Comparison of ENCODE assay signal across 17 cellular contexts in genomic region chr2:200309296-200309846, GRCh38. TPM values are rescaled to one million over a fixed set of nuclear protein-coding genes. Genes with fewer than 3 reads are reported as not detected.
A peak's percentile ranks its signal among the peaks of the same experiment; 100 is the strongest.
DNase-seq lines count a peak whose midpoint lies in the region; ATAC-seq and TF ChIP-seq lines count a peak whose summit lies in the region.
"Had no signal": no experiment of that assay in that cellular context is flagged by ENCODE, and none has a peak within 500 bp of the region (broad histone marks: within the 10 kb centered on the region; RNA-seq: fewer than 3 reads in every experiment).

No MANE protein-coding gene starts in this region.

- H3K4me2 ChIP-seq in OCI-LY7 (ENCODE audit: low read length) = no peak overlapping the region

- H3K9me3 ChIP-seq in OCI-LY7 (ENCODE audit: low read length) (no peaks in the 10 kb centered on the region), endodermal cell (ENCODE audit: control insufficient read depth, low read length) (no peaks in the 10 kb centered on the region), mucosa of descending colon (no peaks in the 10 kb centered on the region)
- H3K9me3 ChIP-seq: gastroesophageal sphincter had no signal

- H3K4me3 Mint-ChIP-seq in endodermal cell = peak overlapping the region; percentile 73
- H3K4me3 Mint-ChIP-seq in mesothelial cell of epicardium = peak overlapping the region; percentile 79
- H3K4me3 Mint-ChIP-seq: activated naive CD8-positive, alpha-beta T cell treated with anti-CD3 and anti-CD28 coated beads for 36 hours; dendritic cell treated with granulocyte-macrophage colony-stimulating factor and Interleukin-4, amounts not matched to agents 40 ng/mL and 50 ng/mL, for 4 days; stimulated activated effector memory CD8-positive, alpha-beta T cell treated with anti-CD3 and anti-CD28 coated beads, Interleukin-12 subunit alpha, Interleukin-12 subunit beta, amount 100 ng/mL, for 72 hours had no signal

- CTCF ChIA-PET in OCI-LY7 (lab: Charles Lee; ENCODE audit: unreplicated experiment) = no interaction called here

- 90 to 100% methylated on average over 1 of the region's 1 CpG for WGBS in endodermal cell (ENCODE audit: insufficient coverage in 1 of 2, insufficient read length in 1 of 2), 2 experiments

- no peak overlapping the region for H2AFZ ChIP-seq in OCI-LY7 (ENCODE audit: low read length)
- H2AFZ ChIP-seq: parathyroid adenoma had no signal

- H4K20me1 ChIP-seq in OCI-LY7 (ENCODE audit: insufficient read depth, low read length) = no peaks in the 10 kb centered on the region

- no peak overlapping the region for H3K9ac ChIP-seq in endodermal cell (ENCODE audit: extremely low read depth, low read length, poor library complexity, severe bottlenecking)
- H3K9ac ChIP-seq: parathyroid adenoma had no signal

- H3K27ac ChIP-seq in OCI-LY7 (ENCODE audit: low read depth, low read length, poor library complexity, severe bottlenecking) (no peak overlapping the region), endodermal cell (ENCODE audit: low read depth, low read length) (no peak overlapping the region), caudate nucleus (ENCODE audit: low read depth, low read length) (no peak overlapping the region)
- H3K27ac ChIP-seq: parathyroid adenoma had no signal

- DNase-seq in AG10803 (ENCODE audit: low read depth) (no peak), OCI-LY7 (ENCODE audit: low spot score) (no peak), endodermal cell (no peak), mesothelial cell of epicardium (ENCODE audit: low spot score in 2 of 2, unreplicated experiment in 2 of 2) (no peak), mucosa of descending colon (no peak), caudate nucleus (lab: John Stamatoyannopoulos, UW) (no peak)
- DNase-seq: activated naive CD8-positive, alpha-beta T cell treated with anti-CD3 and anti-CD28 coated beads for 36 hours; DND-41; NCI-H1436; RPMI8226; T-helper 9 cell had no signal

- ATAC-seq in mucosa of descending colon (no peak), HG03045 (IDR thresholded peaks at IDR 0.05; ENCODE audit: unreplicated experiment) (no peak), GM21619 (IDR thresholded peaks at IDR 0.05; ENCODE audit: unreplicated experiment) (no peak)
- ATAC-seq: gastroesophageal sphincter; stimulated activated effector memory CD8-positive, alpha-beta T cell treated with anti-CD3 and anti-CD28 coated beads, Interleukin-12 subunit alpha, Interleukin-12 subunit beta, amount 100 ng/mL, for 72 hours had no signal

- POLR2A ChIA-PET in OCI-LY7 (lab: Charles Lee) = interaction anchor here (0.5 to 1.1 kb wide), 3 partner anchors 59 to 170 kb away, joined by 3 to 4 read pairs (median 3); no protein-coding TSS in a partner anchor

- H3K79me2 ChIP-seq in OCI-LY7 (ENCODE audit: insufficient read depth, low read depth, low read length) = no peaks in the 10 kb centered on the region

- H3K36me3 ChIP-seq in OCI-LY7 (ENCODE audit: insufficient read depth, low read length) (no peaks in the 10 kb centered on the region), endodermal cell (ENCODE audit: control insufficient read depth, insufficient read depth, low read length) (no peaks in the 10 kb centered on the region), mucosa of descending colon (ENCODE audit: low read depth) (no peaks in the 10 kb centered on the region)
- H3K36me3 ChIP-seq: gastroesophageal sphincter had no signal

- H3K4me1 Mint-ChIP-seq in endodermal cell (peaks cover 55% of the 10 kb centered on the region), mesothelial cell of epicardium (peaks cover 56% of the 10 kb centered on the region)

- BruUV-seq in OCI-LY7 (replicated peaks; lab: Mats Ljungman, UMichigan) = TSS peak; percentile 41

- no peaks in the 10 kb centered on the region for H3K36me3 Mint-ChIP-seq in endodermal cell (ENCODE audit: low read depth)
- no peaks in the 10 kb centered on the region for H3K36me3 Mint-ChIP-seq in mesothelial cell of epicardium
- H3K36me3 Mint-ChIP-seq: activated naive CD8-positive, alpha-beta T cell treated with anti-CD3 and anti-CD28 coated beads for 36 hours; stimulated activated effector memory CD8-positive, alpha-beta T cell treated with anti-CD3 and anti-CD28 coated beads, Interleukin-12 subunit alpha, Interleukin-12 subunit beta, amount 100 ng/mL, for 72 hours had no signal

- H3K27me3 Mint-ChIP-seq in endodermal cell (ENCODE audit: insufficient read depth) (no peaks in the 10 kb centered on the region), mesothelial cell of epicardium (ENCODE audit: low read depth) (no peaks in the 10 kb centered on the region)

- no peaks in the 10 kb centered on the region for H3K9me3 Mint-ChIP-seq in endodermal cell
- H3K9me3 Mint-ChIP-seq in mesothelial cell of epicardium = no peaks in the 10 kb centered on the region
- H3K9me3 Mint-ChIP-seq: activated naive CD8-positive, alpha-beta T cell treated with anti-CD3 and anti-CD28 coated beads for 36 hours; dendritic cell treated with granulocyte-macrophage colony-stimulating factor and Interleukin-4, amounts not matched to agents 40 ng/mL and 50 ng/mL, for 4 days; stimulated activated effector memory CD8-positive, alpha-beta T cell treated with anti-CD3 and anti-CD28 coated beads, Interleukin-12 subunit alpha, Interleukin-12 subunit beta, amount 100 ng/mL, for 72 hours had no signal

- no peaks in the 10 kb centered on the region for H3K9me2 ChIP-seq in OCI-LY7 (ENCODE audit: insufficient read depth, low read length)

- no peaks in the 10 kb centered on the region for H3K27me3 ChIP-seq in endodermal cell (ENCODE audit: control insufficient read depth, insufficient read depth, low read length, poor library complexity, severe bottlenecking)
- H3K27me3 ChIP-seq: gastroesophageal sphincter had no signal

- TF ChIP-seq CTCF in AG10803 (conservative IDR thresholded peaks at IDR 0.05; ENCODE audit: low read length) (no peak), OCI-LY7 (conservative IDR thresholded peaks at IDR 0.05; ENCODE audit: low read length) (no peak), endodermal cell (conservative IDR thresholded peaks at IDR 0.05) (no peak), mesothelial cell of epicardium (IDR thresholded peaks at IDR 0.05; ENCODE audit: unreplicated experiment) (no peak), mucosa of descending colon (IDR thresholded peaks at IDR 0.05) (no peak)

- H3K4me3 ChIP-seq in AG10803 (ENCODE audit: low read length) = peak overlapping the region; percentile 80
- H3K4me3 ChIP-seq in OCI-LY7 (ENCODE audit: low read depth, low read length, poor library complexity, severe bottlenecking) = no peak overlapping the region
- peak overlapping the region; percentile 84 for H3K4me3 ChIP-seq in endodermal cell (ENCODE audit: low read length)
- no peak overlapping the region for H3K4me3 ChIP-seq in mucosa of descending colon
- H3K4me3 ChIP-seq: gastroesophageal sphincter had no signal

- H3K27ac Mint-ChIP-seq in endodermal cell (peak overlapping the region; percentile 57), mesothelial cell of epicardium (peak overlapping the region; percentile 94)
- H3K27ac Mint-ChIP-seq: activated naive CD8-positive, alpha-beta T cell treated with anti-CD3 and anti-CD28 coated beads for 36 hours; dendritic cell treated with granulocyte-macrophage colony-stimulating factor and Interleukin-4, amounts not matched to agents 40 ng/mL and 50 ng/mL, for 4 days; stimulated activated effector memory CD8-positive, alpha-beta T cell treated with anti-CD3 and anti-CD28 coated beads, Interleukin-12 subunit alpha, Interleukin-12 subunit beta, amount 100 ng/mL, for 72 hours had no signal

- H3K4me1 ChIP-seq in OCI-LY7 (ENCODE audit: insufficient read depth, low read length, poor library complexity, severe bottlenecking) (peaks cover 5% of the 10 kb centered on the region), endodermal cell (ENCODE audit: control insufficient read depth, insufficient read depth, low read length) (peaks cover 19% of the 10 kb centered on the region), mucosa of descending colon (ENCODE audit: low read depth) (peaks cover 8% of the 10 kb centered on the region)

- intact Hi-C loops in OCI-LY7 (cut with micrococcal nuclease; ENCODE audit: unreplicated experiment) (loop anchor here (5.0 to 10.0 kb wide), 2 partner anchors 158 to 395 kb away; no protein-coding TSS in a partner anchor), mucosa of descending colon (cut with DNase I, micrococcal nuclease) (loop anchor here in 1 of 2 donors (10.0 kb wide), 1 partner anchor 165 kb away; no protein-coding TSS in a partner anchor)

RNA-seq across cellular contexts. Expression of gene SPATS2L, which starts 2.9 kb away (rescaled TPM):
- 5.2 and 8.4 TPM in 2 replicates for total RNA-seq in OCI-LY7 (2014; rRNA removed; shearing (Covaris generic))
- total RNA-seq in OCI-LY7 (2022) (3.1 and 6.1 TPM in 2 replicates), endodermal cell (10 to 100 TPM; 40.3 to 89.9 TPM), mesothelial cell of epicardium (78.6 to 84.8 TPM (median 83.7 TPM) in 3 replicates), mucosa of descending colon (100 to 1,000 TPM; 160 to 238 (median 232) TPM)
- polyA plus RNA-seq in endodermal cell (2013, experiment 1 of 2) = 52.1 TPM
- polyA plus RNA-seq in endodermal cell (2013, experiment 2 of 2) = 53.7 TPM

Comparison
In these comparisons a context has a peak if more than half of its experiments do, and no peak if none do; other contexts are left out.
1. H3K4me3 ChIP-seq: peak in AG10803 (single experiment) and endodermal cell (single experiment); none in OCI-LY7 (single experiment) and mucosa of descending colon (single experiment).